In genomic region chr1:52726265-52727113, GRCh38 we compare ENCODE assay signal across 8 cellular contexts. TPM values are rescaled to one million over a fixed set of nuclear protein-coding genes. Genes with fewer than 3 reads are reported as not detected.
A peak's percentile ranks its signal among the peaks of the same experiment; 100 is the strongest.
DNase-seq lines count a peak whose midpoint lies in the region; TF ChIP-seq lines count a peak whose summit lies in the region.

TSS of gene ZYG11B (plus strand) at chr1:52726453. CDS start at chr1:52726654, 201 bp downstream.

- no peaks in the 10 kb centered on the region for H3K27me3 Mint-ChIP-seq in nephron (ENCODE audit: low read depth)
- H3K27me3 Mint-ChIP-seq in stimulated activated naive CD8-positive, alpha-beta T cell treated with anti-CD3 and anti-CD28 coated beads, Interleukin-15, Interleukin-2, amounts not matched to agents 100 ng/mL and 50 ng/mL, for 24 hours = peaks cover 3% of the 10 kb centered on the region

- peaks cover 10% of the 10 kb centered on the region for H3K36me3 Mint-ChIP-seq in nephron (ENCODE audit: low read depth)
- H3K36me3 Mint-ChIP-seq in stimulated activated naive CD8-positive, alpha-beta T cell treated with anti-CD3 and anti-CD28 coated beads, Interleukin-15, Interleukin-2, amounts not matched to agents 100 ng/mL and 50 ng/mL, for 24 hours (ENCODE audit: low read depth) = no peaks in the 10 kb centered on the region

- H3K4me3 Mint-ChIP-seq in nephron = peak within 1 kb of the TSS; percentile 92 to 95 (median 93)
- H3K4me3 Mint-ChIP-seq in stimulated activated naive CD8-positive, alpha-beta T cell treated with anti-CD3 and anti-CD28 coated beads, Interleukin-15, Interleukin-2, amounts not matched to agents 100 ng/mL and 50 ng/mL, for 24 hours = peak within 1 kb of the TSS; percentile 95

- DNase-seq in EL = peak; percentile 89
- peak; percentile 99 for DNase-seq in H7
- peak; percentile 81 for DNase-seq in M059J (ENCODE audit: low read depth)
- peak; percentile 86 for DNase-seq in activated T-helper 9 cell treated with anti-CD3 and anti-CD28 coated beads, Interleukin-2, amount 50 U/mL, for 16 hours (ENCODE audit: low read depth)
- peak; percentile 87 for DNase-seq in fibroblast of pulmonary artery (ENCODE audit: low read depth)

- TF ChIP-seq CTCF in fibroblast of pulmonary artery (IDR thresholded peaks at IDR 0.05; ENCODE audit: low read length, missing control alignments) (no peak), nephron (IDR thresholded peaks at IDR 0.05; ENCODE audit: unreplicated experiment in 3 of 3) (no peak)

- H3K27me3 ChIP-seq in H7 (ENCODE audit: control insufficient read depth, insufficient read depth, low read length) = no peaks in the 10 kb centered on the region

- TF ChIP-seq POLR2A in Raji (IDR thresholded peaks at IDR 0.05; ENCODE audit: insufficient read depth, low read depth, low read length) = peak; percentile 63

- peak within 1 kb of the TSS; percentile 66 to 95 (median 85) for H3K27ac Mint-ChIP-seq in nephron
- H3K27ac Mint-ChIP-seq in stimulated activated naive CD8-positive, alpha-beta T cell treated with anti-CD3 and anti-CD28 coated beads, Interleukin-15, Interleukin-2, amounts not matched to agents 100 ng/mL and 50 ng/mL, for 24 hours = peak within 1 kb of the TSS; percentile 93

- no peaks in the 10 kb centered on the region for H3K36me3 ChIP-seq in H7 (replicated peaks; ENCODE audit: control insufficient read depth, insufficient read depth, low read length)

- H3K4me3 ChIP-seq in H7 (ENCODE audit: insufficient read depth, low read depth, low read length) (peak within 1 kb of the TSS; percentile 70), fibroblast of pulmonary artery (replicated peaks; ENCODE audit: low read depth, low read length) (peak within 1 kb of the TSS; percentile 77)

- H3K4me1 Mint-ChIP-seq in nephron = peaks cover 31% of the 10 kb centered on the region
- H3K4me1 Mint-ChIP-seq in stimulated activated naive CD8-positive, alpha-beta T cell treated with anti-CD3 and anti-CD28 coated beads, Interleukin-15, Interleukin-2, amounts not matched to agents 100 ng/mL and 50 ng/mL, for 24 hours (ENCODE audit: low read depth) = peaks cover 32% of the 10 kb centered on the region

- H3K9me3 Mint-ChIP-seq in nephron = no peaks in the 10 kb centered on the region
- no peaks in the 10 kb centered on the region for H3K9me3 Mint-ChIP-seq in stimulated activated naive CD8-positive, alpha-beta T cell treated with anti-CD3 and anti-CD28 coated beads, Interleukin-15, Interleukin-2, amounts not matched to agents 100 ng/mL and 50 ng/mL, for 24 hours

RNA-seq across cellular contexts. Expression of gene ZYG11B, which starts in this region (rescaled TPM):
- 31.6 and 45.2 TPM in 2 replicates for total RNA-seq in H7 (2014; rRNA removed; shearing (Covaris generic))
- total RNA-seq in M059J (2014; rRNA removed; shearing (Covaris generic)) = 17.9 and 24.9 TPM in 2 replicates

Comparison
In these comparisons a context has a peak if more than half of its experiments do, and no peak if none do; other contexts are left out.
1. Peak in every context shown above with its lines: DNase-seq and H3K4me3 ChIP-seq.